18 cellular contexts compared by ENCODE assay signal in genomic region chr6:120584111-120584760, GRCh38.
"Had no signal": no experiment of that assay in that cellular context is flagged by ENCODE, and none has a peak within 500 bp of the region (broad histone marks: within the 10 kb centered on the region; RNA-seq: fewer than 3 reads in every experiment).

No MANE protein-coding gene starts in this region.

- DNase-seq: cortex of kidney; dorsolateral prefrontal cortex; effector memory CD4-positive, alpha-beta T cell; gastrocnemius medialis; glutamatergic neuron; naive thymus-derived CD4-positive, alpha-beta T cell; nephron progenitor cell; sigmoid colon; stimulated activated CD4-positive, alpha-beta T cell treated with anti-CD3 and anti-CD28 coated beads, Interleukin-2, amount 100 ng/mL, for 24 hours; stimulated activated naive CD4-positive, alpha-beta T cell; stomach; substantia nigra; transverse colon had no signal

- H3K27ac Mint-ChIP-seq: naive thymus-derived CD4-positive, alpha-beta T cell; nephron progenitor cell had no signal

- H3K27me3 ChIP-seq: esophagus muscularis mucosa, gastrocnemius medialis, right atrium auricular region, sigmoid colon, stomach, transverse colon had no signal

- H3K27ac ChIP-seq: dorsolateral prefrontal cortex, epithelial cell of prostate, esophagus muscularis mucosa, gastrocnemius medialis, right atrium auricular region, sigmoid colon, skin epidermis, stomach, thoracic aorta, transverse colon had no signal

- H3K4me3 ChIP-seq: dorsolateral prefrontal cortex, esophagus muscularis mucosa, gastrocnemius medialis, right atrium auricular region, sigmoid colon, skin epidermis, stomach, thoracic aorta, transverse colon had no signal

- H3K27me3 Mint-ChIP-seq: naive thymus-derived CD4-positive, alpha-beta T cell had no signal

- H3K36me3 ChIP-seq: esophagus muscularis mucosa, gastrocnemius medialis, right atrium auricular region, sigmoid colon, stomach, thoracic aorta, transverse colon had no signal

- H3K4me1 Mint-ChIP-seq: naive thymus-derived CD4-positive, alpha-beta T cell; nephron progenitor cell had no signal

- H3K4me3 Mint-ChIP-seq: naive thymus-derived CD4-positive, alpha-beta T cell; nephron progenitor cell had no signal

- H3K9me3 Mint-ChIP-seq: nephron progenitor cell had no signal

- H3K4me1 ChIP-seq: esophagus muscularis mucosa, gastrocnemius medialis, right atrium auricular region, sigmoid colon, stomach, transverse colon had no signal

- H3K9me3 ChIP-seq: gastrocnemius medialis, right atrium auricular region, sigmoid colon, thoracic aorta, transverse colon had no signal

- H3K36me3 Mint-ChIP-seq: naive thymus-derived CD4-positive, alpha-beta T cell had no signal

- ATAC-seq: gastrocnemius medialis; naive thymus-derived CD4-positive, alpha-beta T cell had no signal
